Comparison of ENCODE assay signal across 1 cellular context in the genomic region with DNA sequence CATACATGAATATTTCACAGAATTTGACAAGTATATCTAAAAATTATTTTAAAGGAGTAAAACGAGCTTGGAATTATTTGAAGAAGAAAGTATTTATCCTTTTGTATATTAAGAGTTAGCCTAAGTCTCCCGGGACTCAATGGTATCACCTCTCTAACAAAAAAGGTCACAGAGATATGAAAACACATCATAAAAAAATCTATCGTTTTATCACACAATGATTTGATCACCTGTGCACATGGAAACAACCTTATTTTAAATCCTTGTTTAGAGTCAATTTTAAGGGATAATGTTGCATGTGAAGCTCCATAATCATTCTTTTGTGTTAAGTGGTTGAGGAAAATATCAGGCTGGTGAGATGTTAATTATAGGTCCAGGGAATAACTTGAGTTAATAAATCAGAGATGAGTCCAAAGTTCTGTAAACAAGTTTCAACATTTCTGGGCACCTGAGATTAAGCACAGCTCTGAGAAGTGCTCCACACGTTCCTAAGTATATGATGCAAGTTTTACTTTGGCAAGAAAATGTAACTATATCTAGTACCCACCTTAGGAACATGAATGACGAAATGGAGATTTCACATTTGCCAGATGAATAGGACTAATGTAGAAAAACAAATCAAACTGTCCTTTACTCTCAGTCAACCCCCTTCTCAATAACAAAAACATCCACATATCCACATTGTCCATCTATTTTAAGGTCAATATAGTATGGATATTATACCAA.
TF ChIP-seq lines count a peak whose summit lies in the region.

No MANE protein-coding gene starts in this region.

TF ChIP-seq in K562, 482 proteins besides CTCF, POLR2A, EP300 and RAD21 (continued from another document):
- TF ChIP-seq ZNF511 (CRISPR knock-in tag; IDR thresholded peaks at IDR 0.05) = no peak
- TF ChIP-seq, protein P1, sequence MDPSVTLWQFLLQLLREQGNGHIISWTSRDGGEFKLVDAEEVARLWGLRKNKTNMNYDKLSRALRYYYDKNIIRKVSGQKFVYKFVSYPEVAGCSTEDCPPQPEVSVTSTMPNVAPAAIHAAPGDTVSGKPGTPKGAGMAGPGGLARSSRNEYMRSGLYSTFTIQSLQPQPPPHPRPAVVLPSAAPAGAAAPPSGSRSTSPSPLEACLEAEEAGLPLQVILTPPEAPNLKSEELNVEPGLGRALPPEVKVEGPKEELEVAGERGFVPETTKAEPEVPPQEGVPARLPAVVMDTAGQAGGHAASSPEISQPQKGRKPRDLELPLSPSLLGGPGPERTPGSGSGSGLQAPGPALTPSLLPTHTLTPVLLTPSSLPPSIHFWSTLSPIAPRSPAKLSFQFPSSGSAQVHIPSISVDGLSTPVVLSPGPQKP (CRISPR knock-in tag; IDR thresholded peaks at IDR 0.05) = no peak
- TF ChIP-seq, protein P2, sequence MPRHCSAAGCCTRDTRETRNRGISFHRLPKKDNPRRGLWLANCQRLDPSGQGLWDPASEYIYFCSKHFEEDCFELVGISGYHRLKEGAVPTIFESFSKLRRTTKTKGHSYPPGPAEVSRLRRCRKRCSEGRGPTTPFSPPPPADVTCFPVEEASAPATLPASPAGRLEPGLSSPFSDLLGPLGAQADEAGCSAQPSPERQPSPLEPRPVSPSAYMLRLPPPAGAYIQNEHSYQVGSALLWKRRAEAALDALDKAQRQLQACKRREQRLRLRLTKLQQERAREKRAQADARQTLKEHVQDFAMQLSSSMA (CRISPR knock-in tag; IDR thresholded peaks at IDR 0.05) = no peak
- no peak for TF ChIP-seq MGA (IDR thresholded peaks at IDR 0.05)
- TF ChIP-seq TAL1 (IDR thresholded peaks at IDR 0.05) = no peak
- 0 out of 2 replicates have a peak, but pooled peaks have one; percentile 11 for TF ChIP-seq CEBPB (tag; IDR thresholded peaks at IDR 0.05)
- TF ChIP-seq, protein P3, sequence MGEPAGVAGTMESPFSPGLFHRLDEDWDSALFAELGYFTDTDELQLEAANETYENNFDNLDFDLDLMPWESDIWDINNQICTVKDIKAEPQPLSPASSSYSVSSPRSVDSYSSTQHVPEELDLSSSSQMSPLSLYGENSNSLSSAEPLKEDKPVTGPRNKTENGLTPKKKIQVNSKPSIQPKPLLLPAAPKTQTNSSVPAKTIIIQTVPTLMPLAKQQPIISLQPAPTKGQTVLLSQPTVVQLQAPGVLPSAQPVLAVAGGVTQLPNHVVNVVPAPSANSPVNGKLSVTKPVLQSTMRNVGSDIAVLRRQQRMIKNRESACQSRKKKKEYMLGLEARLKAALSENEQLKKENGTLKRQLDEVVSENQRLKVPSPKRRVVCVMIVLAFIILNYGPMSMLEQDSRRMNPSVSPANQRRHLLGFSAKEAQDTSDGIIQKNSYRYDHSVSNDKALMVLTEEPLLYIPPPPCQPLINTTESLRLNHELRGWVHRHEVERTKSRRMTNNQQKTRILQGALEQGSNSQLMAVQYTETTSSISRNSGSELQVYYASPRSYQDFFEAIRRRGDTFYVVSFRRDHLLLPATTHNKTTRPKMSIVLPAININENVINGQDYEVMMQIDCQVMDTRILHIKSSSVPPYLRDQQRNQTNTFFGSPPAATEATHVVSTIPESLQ (CRISPR knock-in tag; IDR thresholded peaks at IDR 0.05) = no peak
- TF ChIP-seq MECOM (CRISPR knock-in tag; IDR thresholded peaks at IDR 0.05) = no peak
